In genomic region chr1:4500441-4500840, GRCh38 we compare ENCODE assay signal across 30 cellular contexts.
DNase-seq lines count a peak whose midpoint lies in the region; TF ChIP-seq lines count a peak whose summit lies in the region.
"Had no signal": no experiment of that assay in that cellular context is flagged by ENCODE, and none has a peak within 500 bp of the region (broad histone marks: within the 10 kb centered on the region; RNA-seq: fewer than 3 reads in every experiment).

No MANE protein-coding gene starts in this region.

- WGBS in sigmoid colon, 2 donors = 91 to 93% methylated on average over 11 of the region's 11 CpGs

- no peak overlapping the region for H3K4me3 ChIP-seq in sigmoid colon
- H3K4me3 ChIP-seq: A549; BLaER1; BLaER1 treated with 17β-estradiol and CSF1 and Interleukin-3, amounts not matched to agents 10 nM and 100 nM had no signal

- no peaks in the 10 kb centered on the region for H3K4me1 Mint-ChIP-seq in CD14-positive monocyte
- no peaks in the 10 kb centered on the region for H3K4me1 Mint-ChIP-seq in activated T-helper 2 cell treated with anti-CD3 and anti-CD28 coated beads, Interferon-gamma antibody, Interleukin-2, Interleukin-4, amounts not matched to agents 10 μg/mL and 5 μg/mL and 100 μg/mL, durations not matched to agents 14 hours and 24 hours and 36 hours (ENCODE audit: low read depth)
- H3K4me1 Mint-ChIP-seq: B cell; CD4-positive, alpha-beta memory T cell; CD4-positive, CD25-positive, alpha-beta regulatory T cell; CD8-positive, alpha-beta memory T cell had no signal

- no peaks in the 10 kb centered on the region for H3K36me3 ChIP-seq in sigmoid colon
- H3K36me3 ChIP-seq: BE2C; BLaER1; BLaER1 treated with 17β-estradiol and CSF1 and Interleukin-3, amounts not matched to agents 10 nM and 100 nM had no signal

- H3K36me3 Mint-ChIP-seq in CD14-positive monocyte = no peaks in the 10 kb centered on the region
- H3K36me3 Mint-ChIP-seq in activated T-helper 2 cell treated with anti-CD3 and anti-CD28 coated beads, Interferon-gamma antibody, Interleukin-2, Interleukin-4, amounts not matched to agents 10 μg/mL and 5 μg/mL and 100 μg/mL, durations not matched to agents 14 hours and 24 hours and 36 hours (ENCODE audit: low read depth) = no peaks in the 10 kb centered on the region
- H3K36me3 Mint-ChIP-seq: CD4-positive, alpha-beta memory T cell; CD4-positive, CD25-positive, alpha-beta regulatory T cell; CD8-positive, alpha-beta memory T cell; CD8-positive, alpha-beta T cell had no signal

- TF ChIP-seq EP300 in sigmoid colon (IDR thresholded peaks at IDR 0.05) = no peak

- no peaks in the 10 kb centered on the region for H3K4me1 ChIP-seq in sigmoid colon
- H3K4me1 ChIP-seq: A549, BE2C, Caco-2 had no signal

- H3K27me3 Mint-ChIP-seq in CD14-positive monocyte (ENCODE audit: low read depth in 3 of 3) = no peaks in the 10 kb centered on the region
- no peaks in the 10 kb centered on the region for H3K27me3 Mint-ChIP-seq in activated T-helper 2 cell treated with anti-CD3 and anti-CD28 coated beads, Interferon-gamma antibody, Interleukin-2, Interleukin-4, amounts not matched to agents 10 μg/mL and 5 μg/mL and 100 μg/mL, durations not matched to agents 14 hours and 24 hours and 36 hours (ENCODE audit: low read depth)
- H3K27me3 Mint-ChIP-seq: B cell; CD4-positive, CD25-positive, alpha-beta regulatory T cell had no signal

- no peak for TF ChIP-seq POLR2A in sigmoid colon (IDR thresholded peaks at IDR 0.05)

- H3K27ac ChIP-seq in sigmoid colon = no peak overlapping the region
- H3K27ac ChIP-seq: 22Rv1; A549; BLaER1; BLaER1 treated with 17β-estradiol and CSF1 and Interleukin-3, amounts not matched to agents 10 nM and 100 nM; C4-2B had no signal

- intact Hi-C loops in CD14-positive monocyte (cut with micrococcal nuclease) = no loop called here
- intact Hi-C loops in sigmoid colon (cut with DNase I) = no loop called here
- intact Hi-C loops in activated T-helper 2 cell treated with anti-CD3 and anti-CD28 coated beads, Interferon-gamma antibody, Interleukin-2, Interleukin-4, amounts not matched to agents 10 μg/mL and 5 μg/mL and 100 μg/mL, durations not matched to agents 14 hours and 24 hours and 36 hours (cut with micrococcal nuclease) = no loop called here

- peaks cover 0 to 12% (median 3%) of the 10 kb centered on the region in 7 donors for H3K9me3 Mint-ChIP-seq in CD14-positive monocyte
- no peaks in the 10 kb centered on the region for H3K9me3 Mint-ChIP-seq in activated T-helper 2 cell treated with anti-CD3 and anti-CD28 coated beads, Interferon-gamma antibody, Interleukin-2, Interleukin-4, amounts not matched to agents 10 μg/mL and 5 μg/mL and 100 μg/mL, durations not matched to agents 14 hours and 24 hours and 36 hours
- H3K9me3 Mint-ChIP-seq: CD4-positive, alpha-beta memory T cell; CD4-positive, alpha-beta T cell; CD8-positive, alpha-beta T cell had no signal

- H3K9me3 ChIP-seq in sigmoid colon = no peaks in the 10 kb centered on the region
- H3K9me3 ChIP-seq: A549, BE2C, BLaER1, Caco-2 had no signal

- DNase-seq in CD14-positive monocyte (ENCODE audit: low spot score) (peak; percentile 31), sigmoid colon (peak; percentile 52), medulla oblongata (ENCODE audit: extremely low spot score) (no peak)
- no peak for DNase-seq in activated T-helper 2 cell treated with anti-CD3 and anti-CD28 coated beads, Interferon-gamma antibody, Interleukin-2, Interleukin-4, amounts not matched to agents 10 μg/mL and 5 μg/mL and 100 μg/mL, durations not matched to agents 14 hours and 24 hours and 36 hours (ENCODE audit: low spot score)
- DNase-seq: 8988T; ACHN; AML-193; BE2C; C1 segment of cervical spinal cord; Caco-2; Calu3; CD4-positive, alpha-beta memory T cell; CD4-positive, alpha-beta T cell; CD4-positive, CD25-positive, alpha-beta regulatory T cell; CD8-positive, alpha-beta memory T cell; CD8-positive, alpha-beta T cell; COR-L47; DMS 273 treated with DMSO at 0.1 percent for 48 hours; DMS153; DMS53; DMS79; DMS79 treated with DMSO at 0.1 percent for 48 hours; DND-41; EL had no signal

- no peak for TF ChIP-seq CTCF in CD14-positive monocyte (IDR thresholded peaks at IDR 0.05)
- TF ChIP-seq CTCF in sigmoid colon (IDR thresholded peaks at IDR 0.05) = no peak

- no peak overlapping the region for H3K4me3 Mint-ChIP-seq in CD14-positive monocyte
- no peak overlapping the region for H3K4me3 Mint-ChIP-seq in activated T-helper 2 cell treated with anti-CD3 and anti-CD28 coated beads, Interferon-gamma antibody, Interleukin-2, Interleukin-4, amounts not matched to agents 10 μg/mL and 5 μg/mL and 100 μg/mL, durations not matched to agents 14 hours and 24 hours and 36 hours (ENCODE audit: low read depth)
- H3K4me3 Mint-ChIP-seq: B cell; CD4-positive, alpha-beta memory T cell; CD4-positive, alpha-beta T cell; CD4-positive, CD25-positive, alpha-beta regulatory T cell; CD8-positive, alpha-beta memory T cell; CD8-positive, alpha-beta T cell had no signal

- no peak overlapping the region for H3K27ac Mint-ChIP-seq in CD14-positive monocyte
- H3K27ac Mint-ChIP-seq in activated T-helper 2 cell treated with anti-CD3 and anti-CD28 coated beads, Interferon-gamma antibody, Interleukin-2, Interleukin-4, amounts not matched to agents 10 μg/mL and 5 μg/mL and 100 μg/mL, durations not matched to agents 14 hours and 24 hours and 36 hours = no peak overlapping the region
- H3K27ac Mint-ChIP-seq: B cell; CD4-positive, alpha-beta memory T cell; CD4-positive, alpha-beta T cell; CD4-positive, CD25-positive, alpha-beta regulatory T cell; CD8-positive, alpha-beta T cell had no signal

- H3K27me3 ChIP-seq in sigmoid colon = peaks cover 0 to 7% (median 0%) of the 10 kb centered on the region in 3 donors
- H3K27me3 ChIP-seq: BE2C had no signal

Comparison
In these comparisons a context has a peak if more than half of its experiments do, and no peak if none do; other contexts are left out.
1. DNase-seq: peak in CD14-positive monocyte (single experiment) and sigmoid colon (single experiment); none in activated T-helper 2 cell treated with anti-CD3 and anti-CD28 coated beads, Interferon-gamma antibody, Interleukin-2, Interleukin-4, amounts not matched to agents 10 μg/mL and 5 μg/mL and 100 μg/mL, durations not matched to agents 14 hours and 24 hours and 36 hours (single experiment) and medulla oblongata (single experiment).